Comparison of ENCODE assay signal across 1 cellular context in the genomic region with DNA sequence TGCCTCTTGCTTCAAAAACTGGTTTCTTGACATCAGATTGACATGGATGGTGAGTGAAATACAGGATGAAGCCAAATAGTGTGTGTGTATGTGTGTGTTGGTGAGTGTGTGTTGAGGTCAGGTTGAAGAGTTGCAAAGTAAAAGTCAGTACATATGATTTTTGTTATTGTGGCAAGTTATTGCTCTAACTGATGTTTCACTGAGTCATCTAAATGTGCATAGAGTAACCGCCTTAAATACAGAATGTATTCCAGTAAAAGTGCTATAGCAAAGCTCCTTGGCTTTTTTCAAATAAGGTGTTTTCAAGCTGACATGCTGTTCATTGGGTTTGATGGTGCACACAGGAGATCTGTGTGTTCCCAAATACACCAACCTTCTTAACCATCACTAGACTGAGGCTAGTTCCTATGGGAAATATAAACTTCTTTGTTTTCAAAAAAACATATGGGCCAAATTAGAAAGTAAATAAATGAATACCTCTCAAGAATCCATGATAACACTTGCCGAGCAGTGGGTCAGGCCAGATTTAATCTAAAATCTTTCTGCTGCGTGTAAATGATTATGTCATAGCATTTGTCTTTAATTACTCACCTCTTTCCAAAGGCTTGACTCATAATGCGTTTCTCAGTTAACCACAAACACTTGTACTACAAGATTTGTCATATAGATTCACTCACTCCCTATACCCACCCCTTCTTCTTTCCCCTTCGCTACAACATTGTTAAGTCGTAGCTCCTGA.
A peak's percentile ranks its signal among the peaks of the same experiment; 100 is the strongest.
TF ChIP-seq lines count a peak whose summit lies in the region.

No MANE protein-coding gene starts in this region.

TF ChIP-seq in HEK293, 187 proteins besides CTCF, POLR2A, EP300 and RAD21 (continued from another document):
- TF ChIP-seq YY1 (tag by site-specific recombination; IDR thresholded peaks at IDR 0.05) = no peak
- TF ChIP-seq ZNF785 (tag by site-specific recombination; IDR thresholded peaks at IDR 0.05) = no peak
- TF ChIP-seq ZEB2 (tag by site-specific recombination; IDR thresholded peaks at IDR 0.05) = peak; percentile 93
- TF ChIP-seq ZNF529 (tag by site-specific recombination; IDR thresholded peaks at IDR 0.05; ENCODE audit: insufficient replicate concordance) = no peak
- no peak for TF ChIP-seq ZNF514 (tag by site-specific recombination; IDR thresholded peaks at IDR 0.05)
- TF ChIP-seq ZNF26 (tag by site-specific recombination; IDR thresholded peaks at IDR 0.05) = no peak
- TF ChIP-seq HOXA7 (CRISPR knock-in tag; IDR thresholded peaks at IDR 0.05; ENCODE audit: borderline replicate concordance) = no peak
- TF ChIP-seq ZNF580 (tag by site-specific recombination; IDR thresholded peaks at IDR 0.05) = peak; percentile 51; the same call in 1 of the 2 replicates
- no peak for TF ChIP-seq KLF1 (tag by site-specific recombination; IDR thresholded peaks at IDR 0.05)
- TF ChIP-seq ZNF658 (tag by site-specific recombination; IDR thresholded peaks at IDR 0.05) = no peak
- TF ChIP-seq ZFP3 (tag by site-specific recombination; IDR thresholded peaks at IDR 0.05; ENCODE audit: low read depth) = no peak
